Comparison of ENCODE assay signal across 9 cellular contexts in genomic region chr4:54227261-54228063, GRCh38. TPM values are rescaled to one million over a fixed set of nuclear protein-coding genes. Genes with fewer than 3 reads are reported as not detected.
A peak's percentile ranks its signal among the peaks of the same experiment; 100 is the strongest.
DNase-seq lines count a peak whose midpoint lies in the region; ATAC-seq and TF ChIP-seq lines count a peak whose summit lies in the region.
"Had no signal": no experiment of that assay in that cellular context is flagged by ENCODE, and none has a peak within 500 bp of the region (broad histone marks: within the 10 kb centered on the region; RNA-seq: fewer than 3 reads in every experiment).

No MANE protein-coding gene starts in this region.

- peaks cover 96 to 100% of the 10 kb centered on the region in 2 donors for H3K27me3 Mint-ChIP-seq in effector memory CD8-positive, alpha-beta T cell

- no peaks in the 10 kb centered on the region for H3K9me3 ChIP-seq in RWPE2 (ENCODE audit: severe bottlenecking)
- H3K9me3 ChIP-seq in mucosa of rectum (ENCODE audit: control insufficient read depth in 2 of 2, low read length in 2 of 2), result no peaks in the 10 kb centered on the region
- H3K9me3 ChIP-seq: adrenal gland had no signal

- ATAC-seq in Right ventricle myocardium inferior (peak; percentile 12), RWPE2 (ENCODE audit: low read depth) (peak; percentile 58)
- ATAC-seq in effector memory CD8-positive, alpha-beta T cell (replicated peaks), result no peak

- H3K4me1 ChIP-seq in RWPE2 (ENCODE audit: insufficient read depth, poor library complexity, severe bottlenecking) (peaks cover 3% of the 10 kb centered on the region), mucosa of rectum (ENCODE audit: control insufficient read depth in 2 of 2, insufficient read depth in 2 of 2, low read length in 2 of 2) (peaks cover 19 to 24% of the 10 kb centered on the region in 2 donors)

- intact Hi-C loops in Right ventricle myocardium inferior (cut with DNase I) (loop anchor here (5.0 kb wide), 1 partner anchor 1030 kb away; no protein-coding TSS in a partner anchor), cardiac septum (cut with DNase I) (loop anchor here (5.0 kb wide), 1 partner anchor 525 kb away; no protein-coding TSS in a partner anchor)

- H3K36me3 ChIP-seq in RWPE2 (ENCODE audit: low read depth), result no peaks in the 10 kb centered on the region
- no peaks in the 10 kb centered on the region for H3K36me3 ChIP-seq in mucosa of rectum (ENCODE audit: control insufficient read depth in 2 of 2, insufficient read depth in 2 of 2, low read length in 2 of 2)
- H3K36me3 ChIP-seq: adrenal gland had no signal

- H3K4me3 Mint-ChIP-seq in effector memory CD8-positive, alpha-beta T cell, result peak overlapping the region; percentile 51 to 74

- DNase-seq in Right ventricle myocardium inferior (ENCODE audit: missing footprints) (no peak), cardiac septum (ENCODE audit: low spot score) (no peak), RWPE2 (ENCODE audit: low spot score) (no peak), HT-29 (ENCODE audit: low spot score) (no peak), OCI-M2 (lab: John Stamatoyannopoulos, UW; ENCODE audit: unreplicated experiment) (no peak), NCI-H1694 (lab: John Stamatoyannopoulos, UW) (no peak)
- no peak for DNase-seq in effector memory CD8-positive, alpha-beta T cell

- H3K4me3 ChIP-seq in RWPE2 (ENCODE audit: severe bottlenecking) (peak overlapping the region; percentile 32), mucosa of rectum (ENCODE audit: low read length in 2 of 2) (peak overlapping the region; percentile 54 to 61)

- H3K4me1 Mint-ChIP-seq in effector memory CD8-positive, alpha-beta T cell (ENCODE audit: low read depth in 2 of 2), result peaks cover 19 to 21% of the 10 kb centered on the region in 2 donors

- TF ChIP-seq CTCF in RWPE2 (IDR thresholded peaks at IDR 0.05; ENCODE audit: poor library complexity, severe bottlenecking), result no peak

- H3K36me3 Mint-ChIP-seq in effector memory CD8-positive, alpha-beta T cell (ENCODE audit: insufficient read depth), result peaks cover 4% of the 10 kb centered on the region

- no peaks in the 10 kb centered on the region for H3K9me3 Mint-ChIP-seq in effector memory CD8-positive, alpha-beta T cell

- H3K27ac ChIP-seq in RWPE2 (ENCODE audit: poor library complexity, severe bottlenecking) (no peak overlapping the region), mucosa of rectum (ENCODE audit: low read depth in 2 of 2, low read length in 2 of 2) (peak overlapping the region; percentile 36 to 63)

- no peak overlapping the region for H3K27ac Mint-ChIP-seq in effector memory CD8-positive, alpha-beta T cell

- H3K9ac ChIP-seq in mucosa of rectum (ENCODE audit: low read depth in 1 of 2, low read length in 2 of 2), result peak overlapping the region; percentile 32 to 47

- H3K27me3 ChIP-seq in RWPE2 (ENCODE audit: insufficient read depth, poor library complexity, severe bottlenecking), result peaks cover 62% of the 10 kb centered on the region
- peaks cover 73 to 79% of the 10 kb centered on the region in 2 donors for H3K27me3 ChIP-seq in mucosa of rectum (ENCODE audit: control insufficient read depth in 2 of 2, insufficient read depth in 2 of 2, low read length in 2 of 2)

RNA-seq across cellular contexts. Expression of gene PDGFRA, which starts 1.6 kb away (rescaled TPM):
- 38.5 TPM for total RNA-seq in Right ventricle myocardium inferior
- 23.4 TPM for total RNA-seq in cardiac septum
- not detected in 2 replicates for total RNA-seq in HT-29 (2014; rRNA removed; shearing (Covaris generic))

Comparison
In these comparisons a context has a peak if more than half of its experiments do, and no peak if none do; other contexts are left out.
1. RNA of gene PDGFRA, which starts 1.6 kb away (total RNA-seq): 38.5 TPM in Right ventricle myocardium inferior (single experiment) and 23.4 TPM in cardiac septum (single experiment); not detected in HT-29; every median in the first group is over 10 times any median in the second.